34 cellular contexts compared by ENCODE assay signal in genomic region chr5:64707191-64707590, GRCh38. TPM values are rescaled to one million over a fixed set of nuclear protein-coding genes. Genes with fewer than 3 reads are reported as not detected.
"Had no signal": no experiment of that assay in that cellular context is flagged by ENCODE, and none has a peak within 500 bp of the region (broad histone marks: within the 10 kb centered on the region; RNA-seq: fewer than 3 reads in every experiment).

No MANE protein-coding gene starts in this region.

- H3K4me3 ChIP-seq: ascending aorta, cardiac muscle cell, SJSA1 had no signal

- H3K4me1 ChIP-seq: ascending aorta, SJSA1 had no signal

- H3K9me2 ChIP-seq: SK-N-SH had no signal

- H3K4me2 ChIP-seq: SK-N-SH had no signal

- H3K27me3 ChIP-seq: ascending aorta, cardiac muscle cell, SJSA1 had no signal

- ATAC-seq: activated CD8-positive, alpha-beta T cell treated with anti-CD3 and anti-CD28 coated beads for 36 hours; Panc1; T-cell had no signal

- H3K27ac ChIP-seq: ascending aorta, cardiac muscle cell, SJSA1, WERI-Rb-1 had no signal

- H3K9ac ChIP-seq: SK-N-SH had no signal

- H3K9me3 Mint-ChIP-seq: activated CD4-positive, alpha-beta T cell treated with anti-CD3 and anti-CD28 coated beads, Interleukin-2, amount 10 ng/mL, durations not matched to agents 24 days and 14 days; activated CD8-positive, alpha-beta T cell treated with anti-CD3 and anti-CD28 coated beads for 36 hours; activated naive CD4-positive, alpha-beta T cell treated with anti-CD3 and anti-CD28 coated beads, Interleukin-2, amount 50 U/mL, for 24 hours; activated naive CD8-positive, alpha-beta T cell treated with anti-CD3 and anti-CD28 coated beads, Interleukin-2, amount 10 ng/mL, durations not matched to agents 7 days and 5 days; activated T-helper 2 cell treated with anti-CD3 and anti-CD28 coated beads, Interferon-gamma antibody, Interleukin-2, Interleukin-4, amounts not matched to agents 10 μg/mL and 5 μg/mL and 100 μg/mL, durations not matched to agents 14 hours and 24 hours and 36 hours; central memory CD8-positive, alpha-beta T cell; T-cell had no signal

- DNase-seq: activated CD4-positive, alpha-beta T cell treated with anti-CD3 and anti-CD28 coated beads, Interleukin-2, amount 10 ng/mL, durations not matched to agents 24 days and 14 days; activated CD4-positive, alpha-beta T cell treated with anti-CD3 and anti-CD28 coated beads, Interleukin-2, amount 50 U/mL, for 4 hours; activated CD8-positive, alpha-beta T cell treated with anti-CD3 and anti-CD28 coated beads for 36 hours; activated gamma-delta T cell; activated naive CD4-positive, alpha-beta T cell treated with Interleukin-2 at 50 U/mL for 16 hours; activated naive CD8-positive, alpha-beta T cell treated with anti-CD3 and anti-CD28 coated beads, Interleukin-2, amount 10 ng/mL, durations not matched to agents 7 days and 5 days; activated T-cell treated with anti-CD3 and anti-CD28 coated beads, Interleukin-2, amount 50 U/mL, for 1 hour; amygdala; Kasumi-1; KG1; MM.1S; MV-4-11; NCI-H1092; NCI-H1436 treated with DMSO at 0.1 percent for 48 hours; NCI-H1694 treated with DMSO at 0.1 percent for 48 hours; NCI-H2029; NCI-H345; NCI-H524 treated with DMSO at 0.1 percent for 48 hours; SHP77 treated with DMSO at 0.1 percent for 48 hours; SK-N-SH; T-cell; T-helper 2 cell; T-helper 9 cell; WERI-Rb-1 had no signal

- H3K27ac Mint-ChIP-seq: activated CD4-positive, alpha-beta T cell treated with anti-CD3 and anti-CD28 coated beads, Interleukin-2, amount 10 ng/mL, durations not matched to agents 24 days and 14 days; activated CD8-positive, alpha-beta T cell treated with anti-CD3 and anti-CD28 coated beads for 36 hours; activated naive CD4-positive, alpha-beta T cell treated with anti-CD3 and anti-CD28 coated beads, Interleukin-2, amount 50 U/mL, for 24 hours; activated naive CD8-positive, alpha-beta T cell treated with anti-CD3 and anti-CD28 coated beads, Interleukin-2, amount 10 ng/mL, durations not matched to agents 7 days and 5 days; activated T-helper 2 cell treated with anti-CD3 and anti-CD28 coated beads, Interferon-gamma antibody, Interleukin-2, Interleukin-4, amounts not matched to agents 10 μg/mL and 5 μg/mL and 100 μg/mL, durations not matched to agents 14 hours and 24 hours and 36 hours; T-cell had no signal

- H3K9me3 ChIP-seq: ascending aorta, SJSA1, SK-N-SH had no signal

- H3K4me1 Mint-ChIP-seq: activated CD4-positive, alpha-beta T cell treated with anti-CD3 and anti-CD28 coated beads, Interleukin-2, amount 10 ng/mL, durations not matched to agents 24 days and 14 days; activated naive CD4-positive, alpha-beta T cell treated with anti-CD3 and anti-CD28 coated beads, Interleukin-2, amount 50 U/mL, for 24 hours; activated naive CD8-positive, alpha-beta T cell treated with anti-CD3 and anti-CD28 coated beads, Interleukin-2, amount 10 ng/mL, durations not matched to agents 7 days and 5 days; central memory CD8-positive, alpha-beta T cell; T-cell had no signal

- H3K36me3 Mint-ChIP-seq: activated naive CD4-positive, alpha-beta T cell treated with anti-CD3 and anti-CD28 coated beads, Interleukin-2, amount 50 U/mL, for 24 hours; activated naive CD8-positive, alpha-beta T cell treated with anti-CD3 and anti-CD28 coated beads, Interleukin-2, amount 10 ng/mL, durations not matched to agents 7 days and 5 days; T-cell had no signal

- H3K4me3 Mint-ChIP-seq: activated CD4-positive, alpha-beta T cell treated with anti-CD3 and anti-CD28 coated beads, Interleukin-2, amount 10 ng/mL, durations not matched to agents 24 days and 14 days; activated CD8-positive, alpha-beta T cell treated with anti-CD3 and anti-CD28 coated beads for 36 hours; activated naive CD4-positive, alpha-beta T cell treated with anti-CD3 and anti-CD28 coated beads, Interleukin-2, amount 50 U/mL, for 24 hours; activated naive CD8-positive, alpha-beta T cell treated with anti-CD3 and anti-CD28 coated beads, Interleukin-2, amount 10 ng/mL, durations not matched to agents 7 days and 5 days; central memory CD8-positive, alpha-beta T cell; T-cell had no signal

- H3K36me3 ChIP-seq: ascending aorta, cardiac muscle cell, SJSA1, WERI-Rb-1 had no signal

RNA-seq across cellular contexts. Expression of gene SHISAL2B, which starts 16.9 kb away (rescaled TPM):
- total RNA-seq: activated CD4-positive, alpha-beta T cell treated with anti-CD3 and anti-CD28 coated beads, Interleukin-2, amount 10 ng/mL, durations not matched to agents 24 days and 14 days; activated CD8-positive, alpha-beta memory T cell treated with anti-CD3 and anti-CD28 coated beads for 36 hours; activated CD8-positive, alpha-beta T cell treated with anti-CD3 and anti-CD28 coated beads for 36 hours; activated naive CD8-positive, alpha-beta T cell treated with anti-CD3 and anti-CD28 coated beads, Interleukin-2, amount 10 ng/mL, durations not matched to agents 7 days and 5 days; activated T-helper 2 cell treated with anti-CD3 and anti-CD28 coated beads, Interferon-gamma antibody, Interleukin-2, Interleukin-4, amounts not matched to agents 10 μg/mL and 5 μg/mL and 100 μg/mL, durations not matched to agents 14 hours and 24 hours and 36 hours; ascending aorta; cardiac muscle cell; NCI-H460; RPMI7951; SJSA1; T-cell had no signal
- polyA plus RNA-seq: SK-N-SH had no signal
